ENCODE assay signal across 8 cellular contexts in genomic region chr14:103520657-103521437, GRCh38. TPM values are rescaled to one million over a fixed set of nuclear protein-coding genes. Genes with fewer than 3 reads are reported as not detected.
DNase-seq lines count a peak whose midpoint lies in the region; ATAC-seq and TF ChIP-seq lines count a peak whose summit lies in the region.

No MANE protein-coding gene starts in this region.

- peak; percentile 56 for TF ChIP-seq CTCF in Calu3 (IDR thresholded peaks at IDR 0.05; ENCODE audit: unreplicated experiment)

- peak; percentile 40 for ATAC-seq in HG03108 (IDR thresholded peaks at IDR 0.05; ENCODE audit: unreplicated experiment)
- peak; percentile 49 for ATAC-seq in esophagus mucosa
- no peak for ATAC-seq in GM21447 (IDR thresholded peaks at IDR 0.05; ENCODE audit: unreplicated experiment)

- peaks cover 29% of the 10 kb centered on the region for H3K36me3 Mint-ChIP-seq in Calu3 (ENCODE audit: insufficient read depth, unreplicated experiment)

- peak overlapping the region; percentile 40 for H3K4me3 Mint-ChIP-seq in Calu3 (ENCODE audit: low read depth, unreplicated experiment)

- H3K4me1 Mint-ChIP-seq in Calu3 (ENCODE audit: low read depth, unreplicated experiment) = peaks cover 19% of the 10 kb centered on the region

- CTCF ChIA-PET in Calu3 (lab: Charles Lee) = interaction anchor here (0.7 to 0.8 kb wide), 2 partner anchors 24 to 26 kb away, joined by 3 read pairs; no protein-coding TSS in a partner anchor

- H3K36me3 ChIP-seq in muscle layer of duodenum (ENCODE audit: control insufficient read depth in 1 of 2, insufficient read depth in 2 of 2, low read length in 2 of 2) = peaks cover 0 to 4% of the 10 kb centered on the region in 2 donors

- H3K4me3 ChIP-seq in muscle layer of duodenum (ENCODE audit: low read depth in 1 of 2, low read length in 2 of 2) = peak overlapping the region; percentile 7 to 82

- BruUV-seq in Calu3 (replicated peaks; lab: Mats Ljungman, UMichigan) = no TSS peak

- H3K27ac Mint-ChIP-seq in Calu3 (ENCODE audit: unreplicated experiment) = no peak overlapping the region

- no peaks in the 10 kb centered on the region for H3K9me3 Mint-ChIP-seq in Calu3 (ENCODE audit: low read depth, unreplicated experiment)

- H3K9me3 ChIP-seq in muscle layer of duodenum (ENCODE audit: control insufficient read depth in 1 of 2, low read length in 2 of 2) = no peaks in the 10 kb centered on the region

- H3K27ac ChIP-seq in muscle layer of duodenum (ENCODE audit: low read length) = no peak overlapping the region

- DNase-seq in Calu3 = peak; percentile 62
- DNase-seq in NOMO-1 treated with DMSO at 0.1 percent for 48 hours (lab: John Stamatoyannopoulos, UW; ENCODE audit: unreplicated experiment) = peak; percentile 83
- DNase-seq in activated T-cell treated with anti-CD3 and anti-CD28 coated beads, Interleukin-2, amount 50 U/mL, for 1 hour = peak; percentile 74
- DNase-seq in stimulated activated naive CD4-positive, alpha-beta T cell treated with Interleukin-2 at 50 U/mL for 16 hours (lab: John Stamatoyannopoulos, UW) = peak; percentile 48

- H3K27me3 ChIP-seq in muscle layer of duodenum (ENCODE audit: low read depth, low read length) = no peaks in the 10 kb centered on the region

- intact Hi-C loops in Calu3 (cut with micrococcal nuclease; ENCODE audit: unreplicated experiment) = no loop called here

- H3K4me1 ChIP-seq in muscle layer of duodenum (ENCODE audit: control insufficient read depth in 1 of 2, insufficient read depth in 2 of 2, low read length in 2 of 2) = peaks cover 6 to 52% of the 10 kb centered on the region in 2 donors

- no peaks in the 10 kb centered on the region for H3K27me3 Mint-ChIP-seq in Calu3 (ENCODE audit: unreplicated experiment)

RNA-seq across cellular contexts. Expression of gene CKB, which starts 1.8 kb away (rescaled TPM):
- total RNA-seq in Calu3 (2022) (27.0 and 28.2 TPM in 2 replicates), esophagus mucosa (17.8 TPM)

RNA-seq across cellular contexts. Expression of gene TRMT61A, which starts 8.1 kb away (rescaled TPM):
- total RNA-seq in Calu3 (2022) = 25.9 and 28.0 TPM in 2 replicates
- total RNA-seq in esophagus mucosa = 6.1 TPM

RNA-seq across cellular contexts. Expression of gene BAG5, which starts 41.6 kb away (rescaled TPM):
- 36.5 and 38.4 TPM in 2 replicates for total RNA-seq in Calu3 (2022)
- total RNA-seq in esophagus mucosa = 23.6 TPM

RNA-seq across cellular contexts. Expression of gene COA8, which starts 41.9 kb away (rescaled TPM):
- total RNA-seq in Calu3 (2022) = 29.1 and 37.2 TPM in 2 replicates
- 30.3 TPM for total RNA-seq in esophagus mucosa
